In genomic region chr3:183634707-183635106, GRCh38 we compare ENCODE assay signal across 8 cellular contexts. TPM values are rescaled to one million over a fixed set of nuclear protein-coding genes. Genes with fewer than 3 reads are reported as not detected.
DNase-seq lines count a peak whose midpoint lies in the region; ATAC-seq and TF ChIP-seq lines count a peak whose summit lies in the region.

No MANE protein-coding gene starts in this region.

- CTCF ChIA-PET in SK-N-SH (lab: Yijun Ruan, JAX): interaction anchor here (0.7 to 1.4 kb wide), 3 partner anchors 13 to 165 kb away, joined by 3 to 5 read pairs (median 3); no protein-coding TSS in a partner anchor

- H3K27ac Mint-ChIP-seq in activated T-helper 17 cell treated with anti-CD3 and anti-CD28 coated beads, Interleukin-2, amount 50 U/mL, for 72 hours: peak overlapping the region; percentile 81

- TF ChIP-seq EP300 in SK-N-SH (IDR thresholded peaks at IDR 0.05; ENCODE audit: borderline replicate concordance in 1 of 2, low read depth in 1 of 2, low read length in 1 of 2): no peak

- H3K36me3 Mint-ChIP-seq in activated T-helper 17 cell treated with anti-CD3 and anti-CD28 coated beads, Interleukin-2, amount 50 U/mL, for 72 hours (ENCODE audit: low read depth): no peaks in the 10 kb centered on the region

- in situ Hi-C loops in GM13976 (cut with MboI; ENCODE audit: low sequenced_read_pairs, unreplicated experiment): no loop called here

- no peaks in the 10 kb centered on the region; the same call in 1 of the 2 replicates for H4K20me1 ChIP-seq in SK-N-SH (ENCODE audit: insufficient read depth)

- H3K4me1 ChIP-seq in SK-N-SH (ENCODE audit: control insufficient read depth in 1 of 2, insufficient read depth in 2 of 2, low read depth in 1 of 2, low read length in 1 of 2) (no peaks in the 10 kb centered on the region; a peak in 2 of 4 replicates), left lung (peaks cover 0 to 32% of the 10 kb centered on the region in 2 donors), subcutaneous abdominal adipose tissue (ENCODE audit: control insufficient read depth in 5 of 5, insufficient read depth in 5 of 5, low read length in 5 of 5) (peaks cover 0 to 31% (median 23%) of the 10 kb centered on the region in 5 donors)

- TF ChIP-seq CTCF in SK-N-SH (IDR thresholded peaks at IDR 0.05) (no peak), left lung (IDR thresholded peaks at IDR 0.05) (no peak), GM13976 (IDR thresholded peaks at IDR 0.05; ENCODE audit: borderline replicate concordance, control extremely low read depth, extremely low read depth, insufficient read depth, missing control alignments) (no peak)

- H3K9me2 ChIP-seq in SK-N-SH: no peaks in the 10 kb centered on the region

- no peaks in the 10 kb centered on the region for H3K9me3 Mint-ChIP-seq in activated T-helper 17 cell treated with anti-CD3 and anti-CD28 coated beads, Interleukin-2, amount 50 U/mL, for 72 hours

- H3K4me3 Mint-ChIP-seq in activated T-helper 17 cell treated with anti-CD3 and anti-CD28 coated beads, Interleukin-2, amount 50 U/mL, for 72 hours: peak overlapping the region; percentile 91

- H3K9me3 ChIP-seq in SK-N-SH (no peaks in the 10 kb centered on the region), left lung (no peaks in the 10 kb centered on the region), subcutaneous abdominal adipose tissue (ENCODE audit: control insufficient read depth in 5 of 5, low read length in 5 of 5) (no peaks in the 10 kb centered on the region)

- peak overlapping the region; percentile 95 for H3K4me2 ChIP-seq in SK-N-SH

- intact Hi-C loops in left lung (cut with DNase I): no loop called here

- no peaks in the 10 kb centered on the region for H3F3A ChIP-seq in SK-N-SH (replicated peaks; ENCODE audit: insufficient read depth)

- WGBS in SK-N-SH (ENCODE audit: low lambda C conversion rate): 82% methylated on average over 16 of the region's 16 CpGs

- H3K79me2 ChIP-seq in SK-N-SH (ENCODE audit: insufficient read depth): peaks cover 14% of the 10 kb centered on the region

- H3K9ac ChIP-seq in SK-N-SH (peak overlapping the region; percentile 88), subcutaneous abdominal adipose tissue (ENCODE audit: low read length in 5 of 5) (peak overlapping the region in 4 of 5 donors; percentile 92 to 98 (median 94))

- no peaks in the 10 kb centered on the region for H3K36me3 ChIP-seq in SK-N-SH (replicated peaks in 1 of 2; ENCODE audit: control insufficient read depth in 1 of 2, insufficient read depth in 2 of 2, low read length in 1 of 2)
- no peaks in the 10 kb centered on the region for H3K36me3 ChIP-seq in left lung
- no peaks in the 10 kb centered on the region for H3K36me3 ChIP-seq in subcutaneous abdominal adipose tissue (ENCODE audit: control insufficient read depth in 5 of 5, insufficient read depth in 5 of 5, low read length in 5 of 5)

- H3K4me1 Mint-ChIP-seq in activated T-helper 17 cell treated with anti-CD3 and anti-CD28 coated beads, Interleukin-2, amount 50 U/mL, for 72 hours: peaks cover 7% of the 10 kb centered on the region

- H2AFZ ChIP-seq in SK-N-SH (ENCODE audit: low read depth): peak overlapping the region; percentile 100

- H3K27me3 ChIP-seq in SK-N-SH (ENCODE audit: insufficient read depth) (no peaks in the 10 kb centered on the region), left lung (no peaks in the 10 kb centered on the region), subcutaneous abdominal adipose tissue (ENCODE audit: control insufficient read depth in 5 of 5, insufficient read depth in 4 of 5, low read length in 5 of 5) (no peaks in the 10 kb centered on the region)

- POLR2A ChIA-PET in SK-N-SH (lab: Yijun Ruan, JAX): interaction anchor here (1.0 to 2.9 kb wide), 3 partner anchors 16 to 64 kb away, joined by 3 to 20 read pairs (median 4); partner anchors contain the start of gene YEATS2

- no peak for TF ChIP-seq RAD21 in SK-N-SH (IDR thresholded peaks at IDR 0.05; ENCODE audit: low read length)

- DNase-seq in SK-N-SH (no peak), left lung (no peak), GM13976 (ENCODE audit: low spot score) (no peak), NCI-H128 (lab: John Stamatoyannopoulos, UW; ENCODE audit: unreplicated experiment) (no peak), NCI-H2081 (lab: John Stamatoyannopoulos, UW) (no peak)

- peak overlapping the region in 1 of 2 experiments; percentile 96; a peak in 3 of 4 replicates for H3K4me3 ChIP-seq in SK-N-SH (ENCODE audit: low read depth in 2 of 2, low read length in 1 of 2)
- H3K4me3 ChIP-seq in left lung: peak overlapping the region; percentile 99 to 100
- peak overlapping the region; percentile 73 to 94 (median 91) for H3K4me3 ChIP-seq in subcutaneous abdominal adipose tissue (ENCODE audit: low read depth in 1 of 5, low read length in 5 of 5)

- H3K27ac ChIP-seq in SK-N-SH (ENCODE audit: low read depth in 2 of 2, low read length in 1 of 2) (peak overlapping the region in 1 of 2 experiments; percentile 76; a peak in 2 of 4 replicates), left lung (peak overlapping the region; percentile 96 to 100), subcutaneous abdominal adipose tissue (ENCODE audit: low read depth, low read length) (peak overlapping the region; percentile 98)

- no peaks in the 10 kb centered on the region for H3K27me3 Mint-ChIP-seq in activated T-helper 17 cell treated with anti-CD3 and anti-CD28 coated beads, Interleukin-2, amount 50 U/mL, for 72 hours

- ATAC-seq in SK-N-SH treated with all-trans-retinoic acid at 6 μM for 48 hours: no peak
- no peak for ATAC-seq in activated T-helper 17 cell treated with anti-CD3 and anti-CD28 coated beads, Interleukin-2, amount 50 U/mL, for 72 hours (replicated peaks)
- no peak for ATAC-seq in left lung

TF ChIP-seq in SK-N-SH, 30 proteins besides CTCF, POLR2A, EP300 and RAD21 (continues in another document):
- no peak for TF ChIP-seq NRF1 (IDR thresholded peaks at IDR 0.05; ENCODE audit: low read depth, low read length)
- no peak for TF ChIP-seq USF1 (IDR thresholded peaks at IDR 0.05; ENCODE audit: borderline replicate concordance, low read depth)
- no peak for TF ChIP-seq FOXJ3 (CRISPR knock-in tag; IDR thresholded peaks at IDR 0.05)
- TF ChIP-seq RXRA (IDR thresholded peaks at IDR 0.05; ENCODE audit: borderline replicate concordance, low read depth): no peak
- TF ChIP-seq USF2 (IDR thresholded peaks at IDR 0.05; ENCODE audit: borderline replicate concordance, low read depth, low read length): no peak
- TF ChIP-seq TEAD4 (IDR thresholded peaks at IDR 0.05; ENCODE audit: borderline replicate concordance, insufficient read depth): no peak
- no peak for TF ChIP-seq MAX (IDR thresholded peaks at IDR 0.05; ENCODE audit: low read depth)
- no peak for TF ChIP-seq RCOR1 (IDR thresholded peaks at IDR 0.05; ENCODE audit: low read length)

TF ChIP-seq in SK-N-SH treated with all-trans-retinoic acid at 6 μM for 48 hours, 23 proteins besides CTCF, POLR2A, EP300 and RAD21:
- TF ChIP-seq PPARA (CRISPR knock-in tag; IDR thresholded peaks at IDR 0.05; ENCODE audit: borderline replicate concordance): no peak
- no peak for TF ChIP-seq ZC3H10 (CRISPR knock-in tag; IDR thresholded peaks at IDR 0.05)
- TF ChIP-seq OSR1 (CRISPR knock-in tag; IDR thresholded peaks at IDR 0.05): no peak

RNA-seq across cellular contexts. Expression of gene KLHL24, which starts 0.7 kb away (rescaled TPM):
- polyA plus RNA-seq in SK-N-SH (2012; rRNA removed): 5.7 and 8.0 TPM in 2 replicates
- polyA plus RNA-seq in SK-N-SH (2012; cell fraction: cytosol; rRNA removed): 6.1 and 7.3 TPM in 2 replicates
- 8.2 and 11.2 TPM in 2 replicates for polyA plus RNA-seq in SK-N-SH (2012; cell fraction: nucleus; rRNA removed)
- total RNA-seq in activated T-helper 17 cell treated with anti-CD3 and anti-CD28 coated beads, Interleukin-2, amount 50 U/mL, for 72 hours: 10 to 100 TPM in 1 of 2 donors, 1 to 10 TPM in 1; 7.7 to 25.1 TPM
- 10 to 100 TPM; 59.2 to 80.9 TPM for total RNA-seq in left lung
